Comparison of ENCODE assay signal across 8 cellular contexts in genomic region chr4:123699823-123700822, GRCh38.
DNase-seq lines count a peak whose midpoint lies in the region; FAIRE-seq and TF ChIP-seq lines count a peak whose summit lies in the region.
"Had no signal": no experiment of that assay in that cellular context is flagged by ENCODE, and none has a peak within 500 bp of the region (broad histone marks: within the 10 kb centered on the region; RNA-seq: fewer than 3 reads in every experiment).

No MANE protein-coding gene starts in this region.

- H3K36me3 ChIP-seq in SJCRH30 (no peaks in the 10 kb centered on the region), PC-9 (ENCODE audit: low read depth) (no peaks in the 10 kb centered on the region)

- no peak overlapping the region for H3K4me2 ChIP-seq in PC-9

- CTCF ChIA-PET in PC-9 (lab: Charles Lee), result no interaction called here

- BruUV-seq in PC-9 (replicated peaks; lab: Mats Ljungman, UMichigan), result no TSS peak

- POLR2A ChIA-PET in PC-9 (lab: Charles Lee; ENCODE audit: unreplicated experiment), result no interaction called here

- H3K9me3 ChIP-seq in SJCRH30 (replicated peaks) (no peaks in the 10 kb centered on the region), PC-9 (ENCODE audit: insufficient read depth, low read depth) (no peaks in the 10 kb centered on the region)

- no peaks in the 10 kb centered on the region for H3K9me2 ChIP-seq in PC-9 (ENCODE audit: insufficient read depth)

- H3K4me1 ChIP-seq in SJCRH30, result peaks cover 20% of the 10 kb centered on the region
- no peaks in the 10 kb centered on the region for H3K4me1 ChIP-seq in PC-9 (replicated peaks; ENCODE audit: insufficient read depth)

- FAIRE-seq in urothelium cell line (lab: Jason Lieb, UNC), result no peak

- H3F3A ChIP-seq in PC-9 (ENCODE audit: insufficient read depth, low read depth), result no peaks in the 10 kb centered on the region

- H3K27me3 ChIP-seq in SJCRH30, result no peaks in the 10 kb centered on the region
- no peaks in the 10 kb centered on the region for H3K27me3 ChIP-seq in PC-9 (ENCODE audit: insufficient read depth, low read depth)

- no peaks in the 10 kb centered on the region for H3K79me2 ChIP-seq in PC-9 (ENCODE audit: low read depth)

- H2AFZ ChIP-seq in PC-9, result no peak overlapping the region; the same call in 1 of the 2 replicates

- TF ChIP-seq CTCF in epithelial cell of proximal tubule (conservative IDR thresholded peaks at IDR 0.05; ENCODE audit: low read depth, low read length) (no peak), PC-9 (conservative IDR thresholded peaks at IDR 0.05) (no peak)

- H3K4me3 ChIP-seq in SJCRH30, result peak overlapping the region; percentile 5; the same call in 1 of the 2 replicates
- no peak overlapping the region for H3K4me3 ChIP-seq in epithelial cell of proximal tubule (ENCODE audit: low read depth, low read length)
- no peak overlapping the region for H3K4me3 ChIP-seq in PC-9

- DNase-seq in SJCRH30 (peak; percentile 42 to 70), epithelial cell of proximal tubule (ENCODE audit: low read depth) (peak; percentile 69), midbrain (lab: John Stamatoyannopoulos, UW) (peak; percentile 49), urothelium cell line (ENCODE audit: low spot score) (peak; percentile 45), PC-9 (no peak), NCI-H510A (lab: John Stamatoyannopoulos, UW) (no peak), GDM1 (lab: John Stamatoyannopoulos, UW) (no peak)
- DNase-seq: activated T-cell treated with anti-CD3 and anti-CD28 coated beads, Interleukin-2, amount 50 U/mL, for 72 hours had no signal

- intact Hi-C loops in PC-9 (cut with micrococcal nuclease; ENCODE audit: unreplicated experiment), result no loop called here

- H3K27ac ChIP-seq in SJCRH30 (peak overlapping the region; percentile 84), PC-9 (no peak overlapping the region)

- H4K20me1 ChIP-seq in PC-9 (ENCODE audit: insufficient read depth), result no peaks in the 10 kb centered on the region

Comparison
In these comparisons a context has a peak if more than half of its experiments do, and no peak if none do; other contexts are left out.
1. DNase-seq: peak in SJCRH30 (2 of 2), epithelial cell of proximal tubule (single experiment), midbrain (single experiment) and urothelium cell line (single experiment); none in PC-9 (0 of 2), NCI-H510A (single experiment) and GDM1 (single experiment).